In the genomic region with DNA sequence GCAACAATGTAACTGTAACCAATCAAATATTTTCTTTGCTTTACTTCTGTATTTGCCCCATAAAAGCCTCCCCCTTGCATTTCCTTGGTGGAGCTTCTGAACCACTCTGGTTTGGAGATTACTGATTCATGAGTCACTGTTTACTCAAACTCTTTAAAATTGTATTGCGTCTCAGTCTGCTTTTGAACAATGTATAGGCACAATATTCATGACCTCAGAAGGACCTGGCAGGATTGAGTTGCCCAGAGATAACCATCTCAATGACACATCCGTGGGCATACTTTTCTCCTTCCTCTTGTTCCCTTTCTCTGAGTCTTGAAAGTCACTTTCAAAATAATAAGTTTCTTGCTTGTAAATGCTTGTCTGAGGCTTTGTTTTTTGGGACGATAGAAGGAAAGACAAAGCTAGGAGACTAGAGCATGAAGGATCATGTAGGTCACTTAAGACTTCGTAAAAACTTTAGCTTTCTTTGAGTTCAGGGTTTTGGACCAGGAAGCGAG, we compare ENCODE assay signal across 9 cellular contexts. TPM values are rescaled to one million over a fixed set of nuclear protein-coding genes. Genes with fewer than 3 reads are reported as not detected.
DNase-seq lines count a peak whose midpoint lies in the region; ATAC-seq lines count a peak whose summit lies in the region.
"Had no signal": no experiment of that assay in that cellular context is flagged by ENCODE, and none has a peak within 500 bp of the region (broad histone marks: within the 10 kb centered on the region; RNA-seq: fewer than 3 reads in every experiment).

No MANE protein-coding gene starts in this region.

- H3K4me1 Mint-ChIP-seq in activated T-cell treated with anti-CD3 and anti-CD28 coated beads, Interleukin-2, amount 50 U/mL, for 24 hours (ENCODE audit: low read depth), result peaks cover 17% of the 10 kb centered on the region

- peaks cover 3% of the 10 kb centered on the region for H3K27me3 Mint-ChIP-seq in activated T-cell treated with anti-CD3 and anti-CD28 coated beads, Interleukin-2, amount 50 U/mL, for 24 hours

- no peak for DNase-seq in activated T-cell treated with anti-CD3 and anti-CD28 coated beads, Interleukin-2, amount 50 U/mL, for 24 hours
- no peak for DNase-seq in activated T-cell treated with anti-CD3 and anti-CD28 coated beads, Interleukin-2, amount 50 U/mL, for 1 hour
- DNase-seq in HuH-7 (ENCODE audit: low spot score) (peak; percentile 15), T47D (ENCODE audit: low read depth in 1 of 2, low spot score in 1 of 2) (peak; percentile 11 to 75), smooth muscle cell of the brain vasculature (ENCODE audit: low read depth, low spot score) (peak; percentile 26), cardiac septum (ENCODE audit: low spot score) (no peak), putamen (ENCODE audit: low spot score) (no peak)

- in situ Hi-C loops in T47D (cut with HindIII; ENCODE audit: low pct_unique_long_range_greater_than_20kb, low sequenced_read_pairs), result no loop called here

- intact Hi-C loops in cardiac septum (cut with DNase I), result no loop called here

- ATAC-seq in GM21447 (IDR thresholded peaks at IDR 0.05; ENCODE audit: unreplicated experiment), result no peak

- H3K9me3 Mint-ChIP-seq in activated T-cell treated with anti-CD3 and anti-CD28 coated beads, Interleukin-2, amount 50 U/mL, for 24 hours, result no peaks in the 10 kb centered on the region

- H3K36me3 Mint-ChIP-seq in activated T-cell treated with anti-CD3 and anti-CD28 coated beads, Interleukin-2, amount 50 U/mL, for 24 hours (ENCODE audit: low read depth), result no peaks in the 10 kb centered on the region

- peak overlapping the region; percentile 92 for H3K27ac Mint-ChIP-seq in activated T-cell treated with anti-CD3 and anti-CD28 coated beads, Interleukin-2, amount 50 U/mL, for 24 hours

- H3K4me3 Mint-ChIP-seq in activated T-cell treated with anti-CD3 and anti-CD28 coated beads, Interleukin-2, amount 50 U/mL, for 24 hours, result no peak overlapping the region

RNA-seq across cellular contexts. Expression of a gene that starts 57.1 kb away (rescaled TPM):
- not detected for total RNA-seq in cardiac septum
- total RNA-seq: activated CD8-positive, alpha-beta memory T cell treated with anti-CD3 and anti-CD28 coated beads for 36 hours had no signal

Comparison
In these comparisons a context has a peak if more than half of its experiments do, and no peak if none do; other contexts are left out.
1. DNase-seq: peak in HuH-7 (single experiment), T47D (2 of 2) and smooth muscle cell of the brain vasculature (single experiment); none in activated T-cell treated with anti-CD3 and anti-CD28 coated beads, Interleukin-2, amount 50 U/mL, for 24 hours (single experiment), activated T-cell treated with anti-CD3 and anti-CD28 coated beads, Interleukin-2, amount 50 U/mL, for 1 hour (single experiment), cardiac septum (single experiment) and putamen (single experiment).